In genomic region chr9:76372345-76372744, GRCh38 we compare ENCODE assay signal across 22 cellular contexts. TPM values are rescaled to one million over a fixed set of nuclear protein-coding genes. Genes with fewer than 3 reads are reported as not detected.
A peak's percentile ranks its signal among the peaks of the same experiment; 100 is the strongest.
DNase-seq lines count a peak whose midpoint lies in the region; ATAC-seq, FAIRE-seq and TF ChIP-seq lines count a peak whose summit lies in the region.
"Had no signal": no experiment of that assay in that cellular context is flagged by ENCODE, and none has a peak within 500 bp of the region (broad histone marks: within the 10 kb centered on the region; RNA-seq: fewer than 3 reads in every experiment).

No MANE protein-coding gene starts in this region.

- TF ChIP-seq POLR2A in esophagus muscularis mucosa (IDR thresholded peaks at IDR 0.05; ENCODE audit: low read depth), result no peak

- H3K9me2 ChIP-seq in PC-9 (ENCODE audit: insufficient read depth), result no peaks in the 10 kb centered on the region

- H4K20me1 ChIP-seq in PC-9 (ENCODE audit: insufficient read depth), result no peaks in the 10 kb centered on the region

- TF ChIP-seq EP300 in esophagus muscularis mucosa (IDR thresholded peaks at IDR 0.05), result no peak

- intact Hi-C loops in PC-9 (cut with micrococcal nuclease; ENCODE audit: unreplicated experiment), result loop anchor here (2.0 to 10.0 kb wide), 5 partner anchors 20 to 1138 kb away; partner anchors contain the start of gene PCSK5
- intact Hi-C loops in esophagus muscularis mucosa (cut with DNase I), result no loop called here
- intact Hi-C loops in pancreas (cut with DNase I), result loop anchor here in 1 of 3 donors (5.0 kb wide), 1 partner anchor 50 kb away; no protein-coding TSS in a partner anchor

- no peak for ATAC-seq in pancreas
- ATAC-seq: stimulated activated naive CD8-positive, alpha-beta T cell treated with anti-CD3 and anti-CD28 coated beads, Interleukin-15, amount 100 ng/mL, for 72 hours had no signal

- BruUV-seq in PC-9 (replicated peaks; lab: Mats Ljungman, UMichigan), result no TSS peak

- no peak for DNase-seq in PC-9
- DNase-seq in esophagus muscularis mucosa (ENCODE audit: extremely low spot score), result no peak
- DNase-seq in pancreas, result no peak
- no peak for DNase-seq in activated CD4-positive, alpha-beta T cell treated with anti-CD3 and anti-CD28 coated beads for 4 hours
- DNase-seq in germinal center (ENCODE audit: low spot score), result no peak
- DNase-seq in NCI-H748 treated with DMSO at 0.1 percent for 48 hours (lab: John Stamatoyannopoulos, UW), result no peak
- no peak for DNase-seq in cerebellar cortex (ENCODE audit: low spot score)
- DNase-seq: activated CD4-positive, alpha-beta T cell treated with anti-CD3 and anti-CD28 coated beads, Interleukin-2, amount 50 U/mL, for 1 hour; AML-193; CD8-positive, alpha-beta memory T cell; hippocampal formation; immature natural killer cell; KG1; NCI-H1694 treated with DMSO at 0.1 percent for 48 hours; NCI-H2171 treated with DMSO at 0.1 percent for 48 hours; NCI-H524 treated with DMSO at 0.1 percent for 48 hours; stimulated activated CD4-positive, alpha-beta T cell treated with anti-CD3 and anti-CD28 coated beads, Interleukin-15, amount 100 ng/mL, for 24 hours; stimulated activated naive CD8-positive, alpha-beta T cell treated with anti-CD3 and anti-CD28 coated beads, Interleukin-15, amount 100 ng/mL, for 72 hours; T-helper 9 cell had no signal

- no peak for FAIRE-seq in pancreas (lab: Jason Lieb, UNC)

- H3K4me3 ChIP-seq in HEK293 (ENCODE audit: low read depth, low read length) (no peak overlapping the region), PC-9 (no peak overlapping the region), esophagus muscularis mucosa (no peak overlapping the region), pancreas (no peak overlapping the region)
- H3K4me3 ChIP-seq: GM23248, upper lobe of left lung had no signal

- peaks cover 45% of the 10 kb centered on the region for H3F3A ChIP-seq in PC-9 (ENCODE audit: insufficient read depth, low read depth)

- H3K9me3 ChIP-seq in HEK293 (ENCODE audit: control insufficient read depth, insufficient read depth, low read depth, low read length) (no peaks in the 10 kb centered on the region), PC-9 (ENCODE audit: insufficient read depth, low read depth) (no peaks in the 10 kb centered on the region), esophagus muscularis mucosa (no peaks in the 10 kb centered on the region), pancreas (no peaks in the 10 kb centered on the region)
- H3K9me3 ChIP-seq: upper lobe of left lung had no signal

- H3K27me3 ChIP-seq in PC-9 (ENCODE audit: insufficient read depth, low read depth) (no peaks in the 10 kb centered on the region), esophagus muscularis mucosa (no peaks in the 10 kb centered on the region), pancreas (no peaks in the 10 kb centered on the region)
- H3K27me3 ChIP-seq: upper lobe of left lung had no signal

- no peaks in the 10 kb centered on the region for H3K36me3 ChIP-seq in HEK293 (ENCODE audit: control insufficient read depth in 2 of 2, insufficient read depth in 1 of 2, low read length in 2 of 2)
- H3K36me3 ChIP-seq in PC-9 (ENCODE audit: low read depth), result no peaks in the 10 kb centered on the region
- H3K36me3 ChIP-seq in esophagus muscularis mucosa, result no peaks in the 10 kb centered on the region
- no peaks in the 10 kb centered on the region for H3K36me3 ChIP-seq in pancreas
- H3K36me3 ChIP-seq: upper lobe of left lung had no signal

- 0 out of 2 replicates have a peak overlapping the region, but pooled peaks have one; percentile 30 for H3K4me2 ChIP-seq in PC-9

- TF ChIP-seq CTCF in HEK293 (tag by site-specific recombination; IDR thresholded peaks at IDR 0.05) (no peak), PC-9 (conservative IDR thresholded peaks at IDR 0.05) (no peak), esophagus muscularis mucosa (IDR thresholded peaks at IDR 0.05) (no peak), pancreas (IDR thresholded peaks at IDR 0.05) (no peak)

- H3K27ac ChIP-seq in HEK293 (ENCODE audit: extremely low read depth, low read depth, low read length) (no peak overlapping the region), PC-9 (peak overlapping the region; percentile 35; the same call in 1 of the 2 replicates), esophagus muscularis mucosa (replicated peaks in 1 of 4) (peak overlapping the region; percentile 1 to 62 (median 44)), pancreas (peak overlapping the region; percentile 3 to 83 (median 74))
- H3K27ac ChIP-seq: upper lobe of left lung had no signal

- POLR2A ChIA-PET in HEK293 (lab: Yijun Ruan, JAX), result interaction anchor here (0.6 to 1.6 kb wide), 3 partner anchors 19 to 481 kb away, joined by 5 to 18 read pairs (median 5); partner anchors contain the start of genes PCSK5 and RFK
- POLR2A ChIA-PET in PC-9 (lab: Charles Lee; ENCODE audit: unreplicated experiment), result interaction anchor here (0.7 kb wide), 1 partner anchor 52 kb away, joined by 3 read pairs; no protein-coding TSS in a partner anchor

- H3K4me1 ChIP-seq in HEK293 (ENCODE audit: control insufficient read depth, insufficient read depth, low read length), result peaks cover 25% of the 10 kb centered on the region
- peaks cover 64% of the 10 kb centered on the region for H3K4me1 ChIP-seq in PC-9 (replicated peaks; ENCODE audit: insufficient read depth)
- H3K4me1 ChIP-seq in esophagus muscularis mucosa, result peaks cover 29 to 50% (median 45%) of the 10 kb centered on the region in 4 donors
- peaks cover 45 to 60% (median 56%) of the 10 kb centered on the region in 3 donors for H3K4me1 ChIP-seq in pancreas

- H3K79me2 ChIP-seq in PC-9 (ENCODE audit: low read depth), result no peaks in the 10 kb centered on the region

- CTCF ChIA-PET in HEK293 (lab: Yijun Ruan, JAX) (interaction anchor here (1.3 kb wide), 1 partner anchor 69 kb away, joined by 6 read pairs; no protein-coding TSS in a partner anchor), PC-9 (lab: Charles Lee) (interaction anchor here (0.6 kb wide), 1 partner anchor 73 kb away, joined by 3 read pairs; no protein-coding TSS in a partner anchor)

- H2AFZ ChIP-seq in PC-9, result no peak overlapping the region
- H2AFZ ChIP-seq: GM23248 had no signal

TF ChIP-seq in HEK293, 187 proteins besides CTCF, POLR2A, EP300 and RAD21 (continues in another document):
- TF ChIP-seq ZNF529 (tag by site-specific recombination; IDR thresholded peaks at IDR 0.05; ENCODE audit: insufficient replicate concordance) (no peak), PRDM6 (tag by site-specific recombination; IDR thresholded peaks at IDR 0.05) (peak; percentile 56), KLF9 (tag by site-specific recombination; IDR thresholded peaks at IDR 0.05; ENCODE audit: low read depth) (0 out of 2 replicates have a peak, but pooled peaks have one; percentile 19), ZNF266 (tag by site-specific recombination; IDR thresholded peaks at IDR 0.05; ENCODE audit: low read depth) (no peak), ZSCAN4 (tag by site-specific recombination; IDR thresholded peaks at IDR 0.05) (no peak), ZSCAN23 (tag by site-specific recombination; IDR thresholded peaks at IDR 0.05) (no peak), ZNF423 (tag by site-specific recombination; IDR thresholded peaks at IDR 0.05) (no peak), ZNF449 (tag by site-specific recombination; IDR thresholded peaks at IDR 0.05) (no peak), ZNF132 (tag by site-specific recombination; IDR thresholded peaks at IDR 0.05; ENCODE audit: borderline replicate concordance) (no peak), YY1 (tag by site-specific recombination; IDR thresholded peaks at IDR 0.05) (no peak)

RNA-seq across cellular contexts. Expression of gene RFK, which starts 21.9 kb away (rescaled TPM):
- total RNA-seq in PC-9 (2021) (20.6 and 24.4 TPM in 2 replicates), esophagus muscularis mucosa (10 to 100 TPM; 19.1 to 27.3 (median 19.6) TPM), pancreas (10 to 100 TPM in 4 of 6 donors, 1 to 10 TPM in 2; 8.3 to 16.5 (median 10.8) TPM)
- polyA plus RNA-seq in pancreas, result 10 to 100 TPM in 1 of 2 donors, 1 to 10 TPM in 1; 5.8 to 13.7 TPM
